Comparison of ENCODE assay signal across 8 cellular contexts in the genomic region with DNA sequence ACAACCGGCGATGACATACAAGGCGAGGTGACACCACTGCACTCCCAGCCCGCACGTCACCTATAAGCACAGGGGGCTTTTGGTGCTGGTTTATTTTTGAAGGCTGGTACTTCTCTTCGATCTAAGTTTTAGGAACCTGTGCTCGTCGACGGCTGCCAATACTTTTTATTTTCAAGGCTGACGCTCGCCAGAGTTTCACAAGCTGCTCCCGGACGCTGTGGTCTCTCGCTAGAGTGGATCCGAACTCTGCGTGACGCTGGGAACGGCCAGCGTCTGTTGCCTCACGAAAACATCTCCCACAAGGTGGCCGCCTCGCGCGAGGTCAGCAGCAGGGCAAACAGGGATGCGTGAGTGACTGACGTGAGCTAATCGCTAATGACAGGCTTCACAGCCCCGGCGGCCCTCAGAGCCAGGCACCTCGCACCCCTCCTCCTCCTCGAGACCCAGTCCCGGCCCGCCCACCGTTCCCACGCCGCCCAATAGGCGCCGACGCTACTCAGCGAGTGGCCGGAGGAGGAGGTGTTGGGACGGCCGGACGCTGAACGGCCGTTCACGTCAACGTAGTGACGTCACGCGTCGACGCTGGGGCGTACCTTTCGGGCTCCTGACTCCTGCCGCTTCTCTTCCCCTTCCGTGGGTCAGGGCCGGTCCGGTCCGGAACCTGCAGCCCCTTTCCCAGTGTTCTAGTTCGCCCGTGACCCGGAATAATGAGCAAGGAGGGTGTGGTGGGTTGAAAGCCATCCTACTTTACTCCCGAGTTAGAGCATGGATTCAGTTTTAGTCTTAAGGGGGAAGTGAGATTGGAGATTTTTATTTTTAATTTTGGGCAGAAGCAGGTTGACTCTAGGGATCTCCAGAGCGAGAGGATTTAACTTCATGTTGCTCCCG. TPM values are rescaled to one million over a fixed set of nuclear protein-coding genes. Genes with fewer than 3 reads are reported as not detected.
A peak's percentile ranks its signal among the peaks of the same experiment; 100 is the strongest.
DNase-seq lines count a peak whose midpoint lies in the region; ATAC-seq, FAIRE-seq and TF ChIP-seq lines count a peak whose summit lies in the region.

Gene CLCN3, plus strand, starts transcription at position 621 of the 888 bp plus-strand sequence. CDS start 15,351 bp downstream, outside the sequence.

- H3K9me3 ChIP-seq in AG04450 (ENCODE audit: control insufficient read depth, insufficient read depth, low read length) (no peaks in the 10 kb centered on the region), small intestine (ENCODE audit: control insufficient read depth, low read depth) (no peaks in the 10 kb centered on the region)

- H3K4me3 Mint-ChIP-seq in WTC11: peak within 1 kb of the TSS; percentile 95

- H3K27me3 Mint-ChIP-seq in WTC11 (ENCODE audit: low read depth): no peaks in the 10 kb centered on the region

- DNase-seq in AG04450 (ENCODE audit: low read depth, low spot score) (peak; percentile 81), NCI-H226 (peak; percentile 97), WTC11 (ENCODE audit: low spot score) (peak; percentile 96), cardiac fibroblast (ENCODE audit: low read depth in 2 of 2) (peak; percentile 96 to 98), iPS-NIHi11 (ENCODE audit: low spot score) (peak; percentile 94), small intestine (peak; percentile 99)

- POLR2A ChIA-PET in AG04450 (lab: Yijun Ruan, JAX): no interaction called here
- POLR2A ChIA-PET in WTC11 (lab: Charles Lee): interaction anchor here (1.3 to 1.4 kb wide), 3 partner anchors 12 to 406 kb away, joined by 3 to 4 read pairs (median 4); partner anchors contain the start of gene MFAP3L

- peak within 1 kb of the TSS; percentile 100 for H3K27ac Mint-ChIP-seq in WTC11

- peaks cover 21% of the 10 kb centered on the region for H3K4me1 Mint-ChIP-seq in WTC11

- TF ChIP-seq CTCF in AG04450 (IDR thresholded peaks at IDR 0.05; ENCODE audit: low read depth, low read length): no peak
- no peak for TF ChIP-seq CTCF in WTC11 (IDR thresholded peaks at IDR 0.05)
- TF ChIP-seq CTCF in cardiac fibroblast (IDR thresholded peaks at IDR 0.05; ENCODE audit: low read depth, low read length): no peak

- H3K9me3 Mint-ChIP-seq in WTC11: peaks cover 3% of the 10 kb centered on the region; the same call in 1 of the 2 replicates

- CTCF ChIA-PET in AG04450 (lab: Charles Lee) (interaction anchor here (0.9 to 2.0 kb wide), 12 partner anchors 9 to 172 kb away, joined by 3 to 5 read pairs (median 3); no protein-coding TSS in a partner anchor), WTC11 (lab: Charles Lee) (interaction anchor here (0.6 kb wide), 1 partner anchor 40 kb away, joined by 3 read pairs; no protein-coding TSS in a partner anchor)

- peaks cover 0 to 2% of the 10 kb centered on the region in 2 donors for H3K4me1 ChIP-seq in small intestine (ENCODE audit: control insufficient read depth in 2 of 2, insufficient read depth in 1 of 2, low read depth in 1 of 2, low read length in 1 of 2)

- ATAC-seq in GM18909 (IDR thresholded peaks at IDR 0.05; ENCODE audit: poor library complexity, unreplicated experiment) (peak; percentile 96), HG03175 (IDR thresholded peaks at IDR 0.05; ENCODE audit: unreplicated experiment) (peak; percentile 89), WTC11 (peak; percentile 99)

- H3K27me3 ChIP-seq in AG04450 (ENCODE audit: control insufficient read depth, insufficient read depth, low read length): no peaks in the 10 kb centered on the region
- H3K27me3 ChIP-seq in small intestine (ENCODE audit: control insufficient read depth in 2 of 2, insufficient read depth in 2 of 2, low read length in 2 of 2): no peaks in the 10 kb centered on the region

- no peaks in the 10 kb centered on the region for H3K36me3 ChIP-seq in small intestine (ENCODE audit: control insufficient read depth in 2 of 2, insufficient read depth in 2 of 2, low read length in 2 of 2)

- no peak for FAIRE-seq in small intestine (lab: Jason Lieb, UNC)

- H3K36me3 Mint-ChIP-seq in WTC11: no peaks in the 10 kb centered on the region

- WGBS in small intestine, 3 donors: 0 to 1% (median 0%) methylated on average over 62 to 66 of the region's 66 CpGs

- H3K27ac ChIP-seq in AG04450 (ENCODE audit: low read depth, low read length) (peak within 1 kb of the TSS; percentile 76), small intestine (ENCODE audit: low read depth in 1 of 2, low read length in 1 of 2) (peak within 1 kb of the TSS; percentile 79 to 97)

- H3K4me3 ChIP-seq in AG04450 (ENCODE audit: low read depth, low read length) (peak within 1 kb of the TSS; percentile 92), cardiac fibroblast (replicated peaks in 1 of 2; ENCODE audit: low read depth in 2 of 2, low read length in 2 of 2) (peak within 1 kb of the TSS; percentile 72 to 88), small intestine (ENCODE audit: low read depth in 1 of 2, low read length in 2 of 2) (peak within 1 kb of the TSS; percentile 62 to 70)

TF ChIP-seq in WTC11, 78 proteins besides CTCF, POLR2A, EP300 and RAD21 (continues in another document):
- TF ChIP-seq, protein P1, sequence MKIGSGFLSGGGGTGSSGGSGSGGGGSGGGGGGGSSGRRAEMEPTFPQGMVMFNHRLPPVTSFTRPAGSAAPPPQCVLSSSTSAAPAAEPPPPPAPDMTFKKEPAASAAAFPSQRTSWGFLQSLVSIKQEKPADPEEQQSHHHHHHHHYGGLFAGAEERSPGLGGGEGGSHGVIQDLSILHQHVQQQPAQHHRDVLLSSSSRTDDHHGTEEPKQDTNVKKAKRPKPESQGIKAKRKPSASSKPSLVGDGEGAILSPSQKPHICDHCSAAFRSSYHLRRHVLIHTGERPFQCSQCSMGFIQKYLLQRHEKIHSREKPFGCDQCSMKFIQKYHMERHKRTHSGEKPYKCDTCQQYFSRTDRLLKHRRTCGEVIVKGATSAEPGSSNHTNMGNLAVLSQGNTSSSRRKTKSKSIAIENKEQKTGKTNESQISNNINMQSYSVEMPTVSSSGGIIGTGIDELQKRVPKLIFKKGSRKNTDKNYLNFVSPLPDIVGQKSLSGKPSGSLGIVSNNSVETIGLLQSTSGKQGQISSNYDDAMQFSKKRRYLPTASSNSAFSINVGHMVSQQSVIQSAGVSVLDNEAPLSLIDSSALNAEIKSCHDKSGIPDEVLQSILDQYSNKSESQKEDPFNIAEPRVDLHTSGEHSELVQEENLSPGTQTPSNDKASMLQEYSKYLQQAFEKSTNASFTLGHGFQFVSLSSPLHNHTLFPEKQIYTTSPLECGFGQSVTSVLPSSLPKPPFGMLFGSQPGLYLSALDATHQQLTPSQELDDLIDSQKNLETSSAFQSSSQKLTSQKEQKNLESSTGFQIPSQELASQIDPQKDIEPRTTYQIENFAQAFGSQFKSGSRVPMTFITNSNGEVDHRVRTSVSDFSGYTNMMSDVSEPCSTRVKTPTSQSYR (CRISPR knock-in tag; IDR thresholded peaks at IDR 0.05): no peak
- no peak; the same call in 1 of the 2 replicates for TF ChIP-seq TEAD1 (CRISPR knock-in tag; IDR thresholded peaks at IDR 0.05)
- TF ChIP-seq, protein P2, sequence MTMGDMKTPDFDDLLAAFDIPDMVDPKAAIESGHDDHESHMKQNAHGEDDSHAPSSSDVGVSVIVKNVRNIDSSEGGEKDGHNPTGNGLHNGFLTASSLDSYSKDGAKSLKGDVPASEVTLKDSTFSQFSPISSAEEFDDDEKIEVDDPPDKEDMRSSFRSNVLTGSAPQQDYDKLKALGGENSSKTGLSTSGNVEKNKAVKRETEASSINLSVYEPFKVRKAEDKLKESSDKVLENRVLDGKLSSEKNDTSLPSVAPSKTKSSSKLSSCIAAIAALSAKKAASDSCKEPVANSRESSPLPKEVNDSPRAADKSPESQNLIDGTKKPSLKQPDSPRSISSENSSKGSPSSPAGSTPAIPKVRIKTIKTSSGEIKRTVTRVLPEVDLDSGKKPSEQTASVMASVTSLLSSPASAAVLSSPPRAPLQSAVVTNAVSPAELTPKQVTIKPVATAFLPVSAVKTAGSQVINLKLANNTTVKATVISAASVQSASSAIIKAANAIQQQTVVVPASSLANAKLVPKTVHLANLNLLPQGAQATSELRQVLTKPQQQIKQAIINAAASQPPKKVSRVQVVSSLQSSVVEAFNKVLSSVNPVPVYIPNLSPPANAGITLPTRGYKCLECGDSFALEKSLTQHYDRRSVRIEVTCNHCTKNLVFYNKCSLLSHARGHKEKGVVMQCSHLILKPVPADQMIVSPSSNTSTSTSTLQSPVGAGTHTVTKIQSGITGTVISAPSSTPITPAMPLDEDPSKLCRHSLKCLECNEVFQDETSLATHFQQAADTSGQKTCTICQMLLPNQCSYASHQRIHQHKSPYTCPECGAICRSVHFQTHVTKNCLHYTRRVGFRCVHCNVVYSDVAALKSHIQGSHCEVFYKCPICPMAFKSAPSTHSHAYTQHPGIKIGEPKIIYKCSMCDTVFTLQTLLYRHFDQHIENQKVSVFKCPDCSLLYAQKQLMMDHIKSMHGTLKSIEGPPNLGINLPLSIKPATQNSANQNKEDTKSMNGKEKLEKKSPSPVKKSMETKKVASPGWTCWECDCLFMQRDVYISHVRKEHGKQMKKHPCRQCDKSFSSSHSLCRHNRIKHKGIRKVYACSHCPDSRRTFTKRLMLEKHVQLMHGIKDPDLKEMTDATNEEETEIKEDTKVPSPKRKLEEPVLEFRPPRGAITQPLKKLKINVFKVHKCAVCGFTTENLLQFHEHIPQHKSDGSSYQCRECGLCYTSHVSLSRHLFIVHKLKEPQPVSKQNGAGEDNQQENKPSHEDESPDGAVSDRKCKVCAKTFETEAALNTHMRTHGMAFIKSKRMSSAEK (CRISPR knock-in tag; IDR thresholded peaks at IDR 0.05; ENCODE audit: borderline replicate concordance): no peak
- TF ChIP-seq MXD4 (CRISPR knock-in tag; IDR thresholded peaks at IDR 0.05; ENCODE audit: borderline replicate concordance): no peak
- no peak for TF ChIP-seq ATF1 (CRISPR knock-in tag; IDR thresholded peaks at IDR 0.05)
- TF ChIP-seq, protein P3, sequence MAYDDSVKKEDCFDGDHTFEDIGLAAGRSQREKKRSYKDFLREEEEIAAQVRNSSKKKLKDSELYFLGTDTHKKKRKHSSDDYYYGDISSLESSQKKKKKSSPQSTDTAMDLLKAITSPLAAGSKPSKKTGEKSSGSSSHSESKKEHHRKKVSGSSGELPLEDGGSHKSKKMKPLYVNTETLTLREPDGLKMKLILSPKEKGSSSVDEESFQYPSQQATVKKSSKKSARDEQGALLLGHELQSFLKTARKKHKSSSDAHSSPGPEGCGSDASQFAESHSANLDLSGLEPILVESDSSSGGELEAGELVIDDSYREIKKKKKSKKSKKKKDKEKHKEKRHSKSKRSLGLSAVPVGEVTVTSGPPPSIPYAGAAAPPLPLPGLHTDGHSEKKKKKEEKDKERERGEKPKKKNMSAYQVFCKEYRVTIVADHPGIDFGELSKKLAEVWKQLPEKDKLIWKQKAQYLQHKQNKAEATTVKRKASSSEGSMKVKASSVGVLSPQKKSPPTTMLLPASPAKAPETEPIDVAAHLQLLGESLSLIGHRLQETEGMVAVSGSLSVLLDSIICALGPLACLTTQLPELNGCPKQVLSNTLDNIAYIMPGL (CRISPR knock-in tag; IDR thresholded peaks at IDR 0.05): peak; percentile 65; the same call in 1 of the 2 replicates
- 0 out of 2 replicates have a peak, but pooled peaks have one; percentile 41 for TF ChIP-seq ZNF232 (CRISPR knock-in tag; IDR thresholded peaks at IDR 0.05)
- TF ChIP-seq FOXK1 (CRISPR knock-in tag; IDR thresholded peaks at IDR 0.05): peak; percentile 79

RNA-seq across cellular contexts. Expression of gene CLCN3, which starts in this region (rescaled TPM):
- 23.7 and 36.5 TPM in 2 replicates for polyA plus RNA-seq in AG04450 (2011; rRNA removed)
- polyA minus RNA-seq in AG04450 (2011; rRNA and poly(A)+ RNA removed): 34.8 and 50.1 TPM in 2 replicates
- total RNA-seq in WTC11 (2021): 29.1 to 30.3 TPM (median 30.0 TPM) in 3 replicates
- polyA plus RNA-seq in small intestine: 10 to 100 TPM in 1 of 3 donors, 1 to 10 TPM in 2; 8.6 to 30.0 (median 8.7) TPM

Comparison
In these comparisons a context has a peak if more than half of its experiments do, and no peak if none do; other contexts are left out.
1. Peak in every context shown above with its lines: DNase-seq, ATAC-seq, H3K4me3 ChIP-seq and H3K27ac ChIP-seq.